ENCODE assay signal across 1 cellular context in genomic region chr10:110822065-110822707, GRCh38.
TF ChIP-seq lines count a peak whose summit lies in the region.

No MANE protein-coding gene starts in this region.

TF ChIP-seq in K562, 482 proteins besides CTCF, POLR2A, EP300 and RAD21 (continued from another document):
- TF ChIP-seq MITF (IDR thresholded peaks at IDR 0.05) (0 out of 2 replicates have a peak, but pooled peaks have one; percentile 21), MEF2A (IDR thresholded peaks at IDR 0.05; ENCODE audit: control insufficient read depth, low read depth, low read length) (peak; percentile 56; the same call in 1 of the 2 replicates), SNIP1 (IDR thresholded peaks at IDR 0.05; ENCODE audit: low read depth) (no peak)
